Comparison of ENCODE assay signal across 8 cellular contexts in genomic region chr3:113696658-113697191, GRCh38. TPM values are rescaled to one million over a fixed set of nuclear protein-coding genes. Genes with fewer than 3 reads are reported as not detected.
DNase-seq lines count a peak whose midpoint lies in the region; ATAC-seq and TF ChIP-seq lines count a peak whose summit lies in the region.

No MANE protein-coding gene starts in this region.

- no peak for TF ChIP-seq POLR2A in erythroblast (IDR thresholded peaks at IDR 0.05; ENCODE audit: low read length)

- peak overlapping the region; percentile 48 for H3K27ac ChIP-seq in OCI-LY3 (ENCODE audit: low read length)

- H4K20me1 ChIP-seq in OCI-LY3 (ENCODE audit: insufficient read depth, low read length), result no peaks in the 10 kb centered on the region

- H3K9ac ChIP-seq in OCI-LY3 (ENCODE audit: low read length), result peak overlapping the region; percentile 84

- DNase-seq in DMS 273 (lab: John Stamatoyannopoulos, UW; ENCODE audit: unreplicated experiment), result peak; percentile 100
- peak; percentile 99 for DNase-seq in HuH-7.5 (ENCODE audit: low spot score)
- DNase-seq in activated T-cell treated with anti-CD3 and anti-CD28 coated beads for 48 hours (ENCODE audit: low read depth), result peak; percentile 97
- DNase-seq in erythroblast (lab: John Stamatoyannopoulos, UW), result peak; percentile 99
- peak; percentile 99 to 100 (median 99) for DNase-seq in mucosa of descending colon
- peak; percentile 93 to 97 for DNase-seq in stimulated activated CD8-positive, alpha-beta memory T cell treated with anti-CD3 and anti-CD28 coated beads, Interleukin-4, amount 100 ng/mL, for 1 hour (ENCODE audit: low read depth in 2 of 2, low spot score in 1 of 2)

- H3K27me3 ChIP-seq in OCI-LY3 (ENCODE audit: low read depth, low read length), result no peaks in the 10 kb centered on the region

- no peak for TF ChIP-seq CTCF in OCI-LY3 (IDR thresholded peaks at IDR 0.05; ENCODE audit: low read depth, low read length)
- peak; percentile 43 for TF ChIP-seq CTCF in mucosa of descending colon (IDR thresholded peaks at IDR 0.05)

- no peaks in the 10 kb centered on the region for H3K79me2 ChIP-seq in OCI-LY3 (ENCODE audit: low read length)

- no peaks in the 10 kb centered on the region for H3K9me3 ChIP-seq in OCI-LY3 (ENCODE audit: insufficient read depth, low read length)
- H3K9me3 ChIP-seq in mucosa of descending colon, result no peaks in the 10 kb centered on the region

- intact Hi-C loops in mucosa of descending colon (cut with DNase I, micrococcal nuclease), result no loop called here

- peak overlapping the region; percentile 89 for H3K4me3 ChIP-seq in OCI-LY3 (ENCODE audit: low read length)
- peak overlapping the region; percentile 95 for H3K4me3 ChIP-seq in mucosa of descending colon

- H3K36me3 ChIP-seq in OCI-LY3 (replicated peaks; ENCODE audit: low read depth, low read length) (no peaks in the 10 kb centered on the region), mucosa of descending colon (ENCODE audit: low read depth) (no peaks in the 10 kb centered on the region)

- peak; percentile 93 for ATAC-seq in GM21529 (IDR thresholded peaks at IDR 0.05; ENCODE audit: unreplicated experiment)
- ATAC-seq in mucosa of descending colon, result peak; percentile 93

- peaks cover 16% of the 10 kb centered on the region for H3K4me1 ChIP-seq in OCI-LY3 (ENCODE audit: low read length)
- peaks cover 19% of the 10 kb centered on the region for H3K4me1 ChIP-seq in mucosa of descending colon (ENCODE audit: low read depth)

- H2AFZ ChIP-seq in OCI-LY3 (ENCODE audit: low read depth, low read length), result peak overlapping the region; percentile 96

- peak overlapping the region; percentile 90 for H3K4me2 ChIP-seq in OCI-LY3 (ENCODE audit: low read length)

RNA-seq across cellular contexts. Expression of gene USF3, which starts 0.3 kb away (rescaled TPM):
- total RNA-seq in mucosa of descending colon, result 10 to 100 TPM; 24.5 to 31.4 (median 26.7) TPM

RNA-seq across cellular contexts. Expression of gene NAA50, which starts 49.3 kb away (rescaled TPM):
- 10 to 100 TPM; 74.4 to 99.1 (median 95.9) TPM for total RNA-seq in mucosa of descending colon

RNA-seq across cellular contexts. Expression of gene ATP6V1A, which starts 50.1 kb away (rescaled TPM):
- total RNA-seq in mucosa of descending colon, result 10 to 100 TPM; 58.7 to 82.6 (median 65.7) TPM

Comparison
In these comparisons a context has a peak if more than half of its experiments do, and no peak if none do; other contexts are left out.
1. Peak in every context shown above with its lines: DNase-seq, ATAC-seq, H3K4me3 ChIP-seq and H3K27ac ChIP-seq.